Comparison of ENCODE assay signal across 8 cellular contexts in the genomic region with DNA sequence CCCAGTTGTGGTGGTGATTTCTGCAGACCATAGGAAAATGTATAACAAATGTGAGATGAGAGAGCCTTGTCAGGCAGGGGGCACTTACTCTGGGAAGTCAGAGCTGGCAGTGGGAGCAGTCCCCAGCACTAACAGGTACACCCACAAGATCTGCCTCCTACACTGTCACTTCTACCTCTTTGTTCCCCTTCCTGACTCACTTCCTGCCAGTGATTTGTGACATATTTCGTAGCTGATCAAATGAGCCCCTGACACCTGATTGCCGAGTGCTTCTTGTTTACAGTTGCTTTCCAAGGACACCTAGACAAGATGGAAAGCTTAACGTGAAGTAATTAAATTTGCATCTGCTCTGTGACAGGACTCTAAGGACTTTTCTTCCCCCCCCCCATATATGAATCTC. TPM values are rescaled to one million over a fixed set of nuclear protein-coding genes. Genes with fewer than 3 reads are reported as not detected.
A peak's percentile ranks its signal among the peaks of the same experiment; 100 is the strongest.
DNase-seq lines count a peak whose midpoint lies in the region; ATAC-seq and TF ChIP-seq lines count a peak whose summit lies in the region.

No MANE protein-coding gene starts in this region.

- CTCF ChIA-PET in GM10248 (lab: Yijun Ruan, JAX): interaction anchor here (0.8 to 5.6 kb wide), 7 partner anchors 9 to 32 kb away, joined by 3 to 63 read pairs (median 19); no protein-coding TSS in a partner anchor

- H3K27me3 Mint-ChIP-seq in activated T-cell treated with anti-CD3 and anti-CD28 coated beads, Interleukin-2, amount 50 U/mL, for 72 hours (ENCODE audit: low read depth): no peaks in the 10 kb centered on the region
- H3K27me3 Mint-ChIP-seq in naive thymus-derived CD8-positive, alpha-beta T cell: no peaks in the 10 kb centered on the region

- peaks cover 36% of the 10 kb centered on the region for H3K4me1 Mint-ChIP-seq in activated T-cell treated with anti-CD3 and anti-CD28 coated beads, Interleukin-2, amount 50 U/mL, for 72 hours (ENCODE audit: low read depth)
- H3K4me1 Mint-ChIP-seq in naive thymus-derived CD8-positive, alpha-beta T cell: peaks cover 15 to 42% (median 38%) of the 10 kb centered on the region in 4 donors

- POLR2A ChIA-PET in GM10248 (lab: Yijun Ruan, JAX): no interaction called here
- POLR2A ChIA-PET in naive thymus-derived CD8-positive, alpha-beta T cell (lab: Charles Lee): interaction anchor here (1.0 kb wide), 1 partner anchor 41 kb away, joined by 3 read pairs; the partner anchor contains the start of genes FTO and RPGRIP1L

- DNase-seq in GM10248 (ENCODE audit: extremely low spot score): peak; percentile 16
- DNase-seq in HT-29 (ENCODE audit: low spot score): peak; percentile 62
- peak; percentile 24 to 26 for DNase-seq in activated T-cell treated with anti-CD3 and anti-CD28 coated beads, Interleukin-2, amount 50 U/mL, for 72 hours
- peak in 8 of 10 donors; percentile 3 to 57 (median 22) for DNase-seq in naive thymus-derived CD8-positive, alpha-beta T cell
- no peak for DNase-seq in midbrain (lab: John Stamatoyannopoulos, UW)
- no peak for DNase-seq in retina

- peak overlapping the region; percentile 36 to 64 for H3K4me3 Mint-ChIP-seq in activated T-cell treated with anti-CD3 and anti-CD28 coated beads, Interleukin-2, amount 50 U/mL, for 72 hours
- H3K4me3 Mint-ChIP-seq in naive thymus-derived CD8-positive, alpha-beta T cell: peak overlapping the region in 9 of 10 donors; percentile 39 to 73 (median 62)

- H3K9me3 Mint-ChIP-seq in activated T-cell treated with anti-CD3 and anti-CD28 coated beads, Interleukin-2, amount 50 U/mL, for 72 hours: peaks cover 0 to 3% of the 10 kb centered on the region in 2 donors
- peaks cover 0 to 6% (median 0%) of the 10 kb centered on the region in 9 donors for H3K9me3 Mint-ChIP-seq in naive thymus-derived CD8-positive, alpha-beta T cell

- no peak overlapping the region for H3K27ac Mint-ChIP-seq in activated T-cell treated with anti-CD3 and anti-CD28 coated beads, Interleukin-2, amount 50 U/mL, for 72 hours
- H3K27ac Mint-ChIP-seq in naive thymus-derived CD8-positive, alpha-beta T cell: peak overlapping the region; percentile 32 to 90 (median 82)

- no peaks in the 10 kb centered on the region for H3K36me3 Mint-ChIP-seq in activated T-cell treated with anti-CD3 and anti-CD28 coated beads, Interleukin-2, amount 50 U/mL, for 72 hours (ENCODE audit: insufficient read depth in 2 of 2)
- H3K36me3 Mint-ChIP-seq in naive thymus-derived CD8-positive, alpha-beta T cell: peaks cover 0 to 9% (median 5%) of the 10 kb centered on the region in 3 donors

- TF ChIP-seq CTCF in GM10248 (IDR thresholded peaks at IDR 0.05; ENCODE audit: control extremely low read depth, extremely low read depth, low read depth, missing control alignments): no peak

- peak; percentile 87 to 89 for ATAC-seq in activated T-cell treated with anti-CD3 and anti-CD28 coated beads, Interleukin-2, amount 50 U/mL, for 72 hours (replicated peaks in 1 of 2)
- ATAC-seq in naive thymus-derived CD8-positive, alpha-beta T cell: peak; percentile 92 to 99
- ATAC-seq in GM21528 (IDR thresholded peaks at IDR 0.05; ENCODE audit: low FRiP score, unreplicated experiment) (no peak), GM18517 (IDR thresholded peaks at IDR 0.05; ENCODE audit: unreplicated experiment) (no peak)

RNA-seq across cellular contexts. Expression of gene FTO, which starts 40.5 kb away (rescaled TPM):
- 18.8 and 22.8 TPM in 2 replicates for total RNA-seq in HT-29 (2014; rRNA removed; shearing (Covaris generic))
- total RNA-seq in activated T-cell treated with anti-CD3 and anti-CD28 coated beads, Interleukin-2, amount 50 U/mL, for 72 hours: 10 to 100 TPM; 44.0 to 51.5 TPM
- 10 to 100 TPM; 51.2 to 59.5 TPM for total RNA-seq in naive thymus-derived CD8-positive, alpha-beta T cell
- 10 to 100 TPM; 70.2 to 91.9 (median 87.8) TPM for polyA plus RNA-seq in naive thymus-derived CD8-positive, alpha-beta T cell

RNA-seq across cellular contexts. Expression of gene RPGRIP1L, which starts 40.8 kb away (rescaled TPM):
- 3.4 and 4.1 TPM in 2 replicates for total RNA-seq in HT-29 (2014; rRNA removed; shearing (Covaris generic))
- 1 to 10 TPM; 4.4 to 4.9 TPM for total RNA-seq in activated T-cell treated with anti-CD3 and anti-CD28 coated beads, Interleukin-2, amount 50 U/mL, for 72 hours
- 1 to 10 TPM; 5.0 to 5.3 TPM for total RNA-seq in naive thymus-derived CD8-positive, alpha-beta T cell
- 1 to 10 TPM; 2.5 to 3.9 (median 2.9) TPM for polyA plus RNA-seq in naive thymus-derived CD8-positive, alpha-beta T cell

Comparison
In these comparisons a context has a peak if more than half of its experiments do, and no peak if none do; other contexts are left out.
1. DNase-seq: peak in GM10248 (single experiment), HT-29 (single experiment), activated T-cell treated with anti-CD3 and anti-CD28 coated beads, Interleukin-2, amount 50 U/mL, for 72 hours (2 of 2) and naive thymus-derived CD8-positive, alpha-beta T cell (8 of 10); none in midbrain (single experiment) and retina (single experiment).
2. ATAC-seq: peak in activated T-cell treated with anti-CD3 and anti-CD28 coated beads, Interleukin-2, amount 50 U/mL, for 72 hours (2 of 2) and naive thymus-derived CD8-positive, alpha-beta T cell (2 of 2); none in GM21528 (single experiment) and GM18517 (single experiment).